21 cellular contexts compared by ENCODE assay signal in the genomic region with DNA sequence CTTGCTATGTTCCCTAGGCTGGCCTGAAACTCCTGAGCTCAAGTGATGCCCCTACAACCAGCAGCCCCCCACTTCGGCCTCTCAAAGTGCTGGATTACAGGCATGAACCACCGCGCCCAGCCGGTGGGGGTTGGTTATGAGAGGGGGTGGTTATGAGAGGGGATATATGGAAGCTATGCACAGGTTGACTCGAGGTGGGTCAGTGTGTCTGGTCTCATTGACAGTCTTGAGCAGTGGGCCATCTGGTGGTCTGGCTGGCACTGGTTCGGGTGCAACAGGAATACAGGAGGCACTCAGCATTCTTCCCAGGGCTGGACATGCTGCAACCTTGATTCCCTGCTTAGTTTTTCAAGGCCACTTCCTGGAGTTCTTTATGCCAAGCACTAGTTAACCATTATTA. TPM values are rescaled to one million over a fixed set of nuclear protein-coding genes. Genes with fewer than 3 reads are reported as not detected.
DNase-seq lines count a peak whose midpoint lies in the region; ATAC-seq and TF ChIP-seq lines count a peak whose summit lies in the region.
"Had no signal": no experiment of that assay in that cellular context is flagged by ENCODE, and none has a peak within 500 bp of the region (broad histone marks: within the 10 kb centered on the region; RNA-seq: fewer than 3 reads in every experiment).

No MANE protein-coding gene starts in this region.

- TF ChIP-seq CTCF in HEK293 (tag by site-specific recombination; IDR thresholded peaks at IDR 0.05), result peak; percentile 79
- peak; percentile 71 for TF ChIP-seq CTCF in WERI-Rb-1 (IDR thresholded peaks at IDR 0.05; ENCODE audit: low read depth, low read length)

- no peak for ATAC-seq in activated T-cell treated with anti-CD3 and anti-CD28 coated beads, Interleukin-2, amount 50 U/mL, for 72 hours (replicated peaks in 1 of 2)
- ATAC-seq: CD8-positive, alpha-beta T cell; gastrocnemius medialis; right cardiac atrium had no signal

- POLR2A ChIA-PET in HEK293 (lab: Yijun Ruan, JAX), result interaction anchor here (1.0 kb wide), 1 partner anchor 40 kb away, joined by 3 read pairs; no protein-coding TSS in a partner anchor

- H3K27ac ChIP-seq in HEK293 (ENCODE audit: extremely low read depth, low read depth, low read length), result no peak overlapping the region
- H3K27ac ChIP-seq in WERI-Rb-1, result no peak overlapping the region
- H3K27ac ChIP-seq: gastrocnemius medialis, uterus had no signal

- H3K4me3 ChIP-seq in HEK293 (ENCODE audit: low read depth, low read length) (no peak overlapping the region), WERI-Rb-1 (ENCODE audit: low read depth, low read length) (no peak overlapping the region)
- H3K4me3 ChIP-seq: gastrocnemius medialis, uterus had no signal

- peaks cover 12% of the 10 kb centered on the region for H3K4me1 Mint-ChIP-seq in activated T-cell treated with anti-CD3 and anti-CD28 coated beads, Interleukin-2, amount 50 U/mL, for 72 hours (ENCODE audit: low read depth)
- H3K4me1 Mint-ChIP-seq: nephron had no signal

- in situ Hi-C loops in ACHN (cut with HindIII; ENCODE audit: low pct_ligation_motif_present, low pct_unique_long_range_greater_than_20kb, low sequenced_read_pairs), result no loop called here

- H3K36me3 ChIP-seq in HEK293 (ENCODE audit: control insufficient read depth in 2 of 2, insufficient read depth in 1 of 2, low read length in 2 of 2), result no peaks in the 10 kb centered on the region
- H3K36me3 ChIP-seq in WERI-Rb-1, result no peaks in the 10 kb centered on the region
- H3K36me3 ChIP-seq: gastrocnemius medialis, uterus had no signal

- no peaks in the 10 kb centered on the region for H3K9me3 ChIP-seq in HEK293 (ENCODE audit: control insufficient read depth, insufficient read depth, low read depth, low read length)
- H3K9me3 ChIP-seq in WERI-Rb-1 (ENCODE audit: severe bottlenecking), result no peaks in the 10 kb centered on the region
- H3K9me3 ChIP-seq: gastrocnemius medialis, uterus had no signal

- no peaks in the 10 kb centered on the region for H3K27me3 ChIP-seq in WERI-Rb-1 (ENCODE audit: insufficient read depth, low read depth, severe bottlenecking)
- H3K27me3 ChIP-seq: uterus had no signal

- no peaks in the 10 kb centered on the region for H3K4me1 ChIP-seq in HEK293 (ENCODE audit: control insufficient read depth, insufficient read depth, low read length)
- H3K4me1 ChIP-seq: gastrocnemius medialis, uterus had no signal

- no peaks in the 10 kb centered on the region for H3K36me3 Mint-ChIP-seq in activated T-cell treated with anti-CD3 and anti-CD28 coated beads, Interleukin-2, amount 50 U/mL, for 72 hours (ENCODE audit: insufficient read depth in 2 of 2)
- H3K36me3 Mint-ChIP-seq: CD8-positive, alpha-beta T cell; memory B cell had no signal

- no peak overlapping the region for H3K4me3 Mint-ChIP-seq in activated T-cell treated with anti-CD3 and anti-CD28 coated beads, Interleukin-2, amount 50 U/mL, for 72 hours
- H3K4me3 Mint-ChIP-seq: CD8-positive, alpha-beta T cell; memory B cell; nephron had no signal

- peaks cover 29% of the 10 kb centered on the region for H3K27me3 Mint-ChIP-seq in activated T-cell treated with anti-CD3 and anti-CD28 coated beads, Interleukin-2, amount 50 U/mL, for 72 hours (ENCODE audit: low read depth)

- CTCF ChIA-PET in HEK293 (lab: Yijun Ruan, JAX), result interaction anchor here (0.6 to 1.4 kb wide), 8 partner anchors 10 to 286 kb away, joined by 3 to 6 read pairs (median 4); no protein-coding TSS in a partner anchor

- DNase-seq in ACHN, result peak; percentile 45
- DNase-seq in WERI-Rb-1, result peak; percentile 66
- DNase-seq in iPS-NIHi7 (ENCODE audit: extremely low spot score), result peak; percentile 37
- DNase-seq in medulla oblongata (ENCODE audit: extremely low spot score), result no peak
- no peak for DNase-seq in nucleus accumbens (lab: John Stamatoyannopoulos, UW)
- DNase-seq in EL, result no peak
- no peak for DNase-seq in activated T-cell treated with anti-CD3 and anti-CD28 coated beads, Interleukin-2, amount 50 U/mL, for 72 hours
- DNase-seq: activated CD4-positive, CD25-positive, alpha-beta regulatory T cell; activated effector memory CD4-positive, alpha-beta T cell treated with anti-CD3 and anti-CD28 coated beads, Interleukin-2, amount 50 U/mL, for 16 hours; amniotic stem cell; CD8-positive, alpha-beta T cell; gastrocnemius medialis; NCI-H2107; RPMI8226; stimulated activated CD4-positive, alpha-beta T cell treated with anti-CD3 and anti-CD28 coated beads, Interleukin-1b, Interleukin-23, amount 100 ng/mL, for 48 hours; uterus had no signal

- H3K9me3 Mint-ChIP-seq in activated T-cell treated with anti-CD3 and anti-CD28 coated beads, Interleukin-2, amount 50 U/mL, for 72 hours, result no peaks in the 10 kb centered on the region
- H3K9me3 Mint-ChIP-seq: CD8-positive, alpha-beta T cell; IgD-negative memory B cell; nephron had no signal

- H3K27ac Mint-ChIP-seq in activated T-cell treated with anti-CD3 and anti-CD28 coated beads, Interleukin-2, amount 50 U/mL, for 72 hours, result no peak overlapping the region
- H3K27ac Mint-ChIP-seq: CD8-positive, alpha-beta T cell; IgD-negative memory B cell; memory B cell had no signal

TF ChIP-seq in HEK293, 187 proteins besides CTCF, POLR2A, EP300 and RAD21:
- TF ChIP-seq ZNF423 (tag by site-specific recombination; IDR thresholded peaks at IDR 0.05) (no peak), ZNF529 (tag by site-specific recombination; IDR thresholded peaks at IDR 0.05; ENCODE audit: insufficient replicate concordance) (no peak), GLIS1 (tag by site-specific recombination; IDR thresholded peaks at IDR 0.05) (no peak)
- TF ChIP-seq, protein P1, sequence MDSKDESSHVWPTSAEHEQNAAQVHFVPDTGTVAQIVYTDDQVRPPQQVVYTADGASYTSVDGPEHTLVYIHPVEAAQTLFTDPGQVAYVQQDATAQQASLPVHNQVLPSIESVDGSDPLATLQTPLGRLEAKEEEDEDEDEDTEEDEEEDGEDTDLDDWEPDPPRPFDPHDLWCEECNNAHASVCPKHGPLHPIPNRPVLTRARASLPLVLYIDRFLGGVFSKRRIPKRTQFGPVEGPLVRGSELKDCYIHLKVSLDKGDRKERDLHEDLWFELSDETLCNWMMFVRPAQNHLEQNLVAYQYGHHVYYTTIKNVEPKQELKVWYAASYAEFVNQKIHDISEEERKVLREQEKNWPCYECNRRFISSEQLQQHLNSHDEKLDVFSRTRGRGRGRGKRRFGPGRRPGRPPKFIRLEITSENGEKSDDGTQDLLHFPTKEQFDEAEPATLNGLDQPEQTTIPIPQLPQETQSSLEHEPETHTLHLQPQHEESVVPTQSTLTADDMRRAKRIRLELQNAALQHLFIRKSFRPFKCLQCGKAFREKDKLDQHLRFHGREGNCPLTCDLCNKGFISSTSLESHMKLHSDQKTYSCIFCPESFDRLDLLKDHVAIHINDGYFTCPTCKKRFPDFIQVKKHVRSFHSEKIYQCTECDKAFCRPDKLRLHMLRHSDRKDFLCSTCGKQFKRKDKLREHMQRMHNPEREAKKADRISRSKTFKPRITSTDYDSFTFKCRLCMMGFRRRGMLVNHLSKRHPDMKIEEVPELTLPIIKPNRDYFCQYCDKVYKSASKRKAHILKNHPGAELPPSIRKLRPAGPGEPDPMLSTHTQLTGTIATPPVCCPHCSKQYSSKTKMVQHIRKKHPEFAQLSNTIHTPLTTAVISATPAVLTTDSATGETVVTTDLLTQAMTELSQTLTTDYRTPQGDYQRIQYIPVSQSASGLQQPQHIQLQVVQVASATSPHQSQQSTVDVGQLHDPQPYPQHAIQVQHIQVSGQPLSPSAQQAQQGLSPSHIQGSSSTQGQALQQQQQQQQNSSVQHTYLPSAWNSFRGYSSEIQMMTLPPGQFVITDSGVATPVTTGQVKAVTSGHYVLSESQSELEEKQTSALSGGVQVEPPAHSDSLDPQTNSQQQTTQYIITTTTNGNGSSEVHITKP (tag by site-specific recombination; IDR thresholded peaks at IDR 0.05), result 0 out of 2 replicates have a peak, but pooled peaks have one; percentile 9

RNA-seq across cellular contexts. Expression of a gene that starts 5.6 kb away (rescaled TPM):
- 1 to 10 TPM; 2.2 to 6.1 TPM for total RNA-seq in activated T-cell treated with anti-CD3 and anti-CD28 coated beads, Interleukin-2, amount 50 U/mL, for 72 hours

RNA-seq across cellular contexts. Expression of a gene that starts 17.3 kb away (rescaled TPM):
- 10 to 100 TPM; 51.8 to 54.7 TPM for total RNA-seq in activated T-cell treated with anti-CD3 and anti-CD28 coated beads, Interleukin-2, amount 50 U/mL, for 72 hours

RNA-seq across cellular contexts. Expression of a gene that starts 31.0 kb away (rescaled TPM):
- 1 to 10 TPM; 2.4 to 4.7 TPM for total RNA-seq in activated T-cell treated with anti-CD3 and anti-CD28 coated beads, Interleukin-2, amount 50 U/mL, for 72 hours

RNA-seq across cellular contexts. Expression of a gene that starts 58.0 kb away (rescaled TPM):
- 1 to 10 TPM; 6.9 to 7.8 TPM for total RNA-seq in activated T-cell treated with anti-CD3 and anti-CD28 coated beads, Interleukin-2, amount 50 U/mL, for 72 hours

RNA-seq across cellular contexts. Expression of a gene that starts 58.2 kb away (rescaled TPM):
- 10 to 100 TPM; 23.0 to 24.1 TPM for total RNA-seq in activated T-cell treated with anti-CD3 and anti-CD28 coated beads, Interleukin-2, amount 50 U/mL, for 72 hours

Comparison
In these comparisons a context has a peak if more than half of its experiments do, and no peak if none do; other contexts are left out.
1. DNase-seq: peak in ACHN (single experiment), WERI-Rb-1 (single experiment) and iPS-NIHi7 (single experiment); none in medulla oblongata (single experiment), nucleus accumbens (0 of 56), EL (single experiment) and activated T-cell treated with anti-CD3 and anti-CD28 coated beads, Interleukin-2, amount 50 U/mL, for 72 hours (0 of 2).